In genomic region chr11:129814244-129814992, GRCh38 we compare ENCODE assay signal across 9 cellular contexts. TPM values are rescaled to one million over a fixed set of nuclear protein-coding genes. Genes with fewer than 3 reads are reported as not detected.
DNase-seq lines count a peak whose midpoint lies in the region; ATAC-seq lines count a peak whose summit lies in the region.
"Had no signal": no experiment of that assay in that cellular context is flagged by ENCODE, and none has a peak within 500 bp of the region (broad histone marks: within the 10 kb centered on the region; RNA-seq: fewer than 3 reads in every experiment).

No MANE protein-coding gene starts in this region.

- DNase-seq in Jurkat, Clone E6-1 (ENCODE audit: low read depth, low spot score) = peak; percentile 87
- DNase-seq in activated CD4-positive, alpha-beta T cell treated with anti-CD3 and anti-CD28 coated beads, Interleukin-2, amount 10 ng/mL, durations not matched to agents 7 days and 5 days = peak; percentile 79
- DNase-seq in activated naive CD8-positive, alpha-beta T cell treated with anti-CD3 and anti-CD28 coated beads for 36 hours = peak; percentile 64
- peak; percentile 52 to 76 (median 74) for DNase-seq in stimulated activated CD4-positive, alpha-beta T cell treated with anti-CD3 and anti-CD28 coated beads, TNF-alpha, amount 100 ng/mL, for 24 hours (ENCODE audit: low read depth in 3 of 3)
- no peak for DNase-seq in SW480 (ENCODE audit: low spot score)
- DNase-seq: right cardiac atrium had no signal

- peak overlapping the region; percentile 88 for H3K27ac Mint-ChIP-seq in activated CD4-positive, alpha-beta T cell treated with anti-CD3 and anti-CD28 coated beads, Interleukin-2, amount 10 ng/mL, durations not matched to agents 7 days and 5 days
- H3K27ac Mint-ChIP-seq in activated naive CD8-positive, alpha-beta T cell treated with anti-CD3 and anti-CD28 coated beads for 36 hours = peak overlapping the region; percentile 60

- H3K4me1 Mint-ChIP-seq in activated CD4-positive, alpha-beta T cell treated with anti-CD3 and anti-CD28 coated beads, Interleukin-2, amount 10 ng/mL, durations not matched to agents 7 days and 5 days = peaks cover 43% of the 10 kb centered on the region
- peaks cover 25% of the 10 kb centered on the region for H3K4me1 Mint-ChIP-seq in activated naive CD8-positive, alpha-beta T cell treated with anti-CD3 and anti-CD28 coated beads for 36 hours

- H3K27me3 Mint-ChIP-seq in activated CD4-positive, alpha-beta T cell treated with anti-CD3 and anti-CD28 coated beads, Interleukin-2, amount 10 ng/mL, durations not matched to agents 7 days and 5 days = peaks cover 73% of the 10 kb centered on the region
- peaks cover 52% of the 10 kb centered on the region for H3K27me3 Mint-ChIP-seq in activated naive CD8-positive, alpha-beta T cell treated with anti-CD3 and anti-CD28 coated beads for 36 hours

- peaks cover 6% of the 10 kb centered on the region for H3K36me3 Mint-ChIP-seq in activated CD4-positive, alpha-beta T cell treated with anti-CD3 and anti-CD28 coated beads, Interleukin-2, amount 10 ng/mL, durations not matched to agents 7 days and 5 days (ENCODE audit: low read depth)
- no peaks in the 10 kb centered on the region for H3K36me3 Mint-ChIP-seq in activated naive CD8-positive, alpha-beta T cell treated with anti-CD3 and anti-CD28 coated beads for 36 hours

- H3K4me3 Mint-ChIP-seq in activated CD4-positive, alpha-beta T cell treated with anti-CD3 and anti-CD28 coated beads, Interleukin-2, amount 10 ng/mL, durations not matched to agents 7 days and 5 days = peak overlapping the region; percentile 57
- H3K4me3 Mint-ChIP-seq in activated naive CD8-positive, alpha-beta T cell treated with anti-CD3 and anti-CD28 coated beads for 36 hours = peak overlapping the region; percentile 67

- ATAC-seq in GM19035 (IDR thresholded peaks at IDR 0.05; ENCODE audit: unreplicated experiment) (no peak), HG03097 (IDR thresholded peaks at IDR 0.05; ENCODE audit: low FRiP score, unreplicated experiment) (no peak), HG03460 (IDR thresholded peaks at IDR 0.05; ENCODE audit: unreplicated experiment) (no peak)
- ATAC-seq: right cardiac atrium had no signal

- POLR2A ChIA-PET in activated CD4-positive, alpha-beta T cell treated with anti-CD3 and anti-CD28 coated beads, Interleukin-2, amount 10 ng/mL, durations not matched to agents 7 days and 5 days (lab: Charles Lee) = interaction anchor here (0.7 kb wide), 1 partner anchor 1310 kb away, joined by 3 read pairs; no protein-coding TSS in a partner anchor

- H3K9me3 Mint-ChIP-seq in activated CD4-positive, alpha-beta T cell treated with anti-CD3 and anti-CD28 coated beads, Interleukin-2, amount 10 ng/mL, durations not matched to agents 7 days and 5 days = peaks cover 24% of the 10 kb centered on the region
- peaks cover 4% of the 10 kb centered on the region for H3K9me3 Mint-ChIP-seq in activated naive CD8-positive, alpha-beta T cell treated with anti-CD3 and anti-CD28 coated beads for 36 hours

- H3K4me3 ChIP-seq in Jurkat, Clone E6-1 (ENCODE audit: low read length) = peak overlapping the region; percentile 36

- CTCF ChIA-PET in activated CD4-positive, alpha-beta T cell treated with anti-CD3 and anti-CD28 coated beads, Interleukin-2, amount 10 ng/mL, durations not matched to agents 7 days and 5 days (lab: Charles Lee) = interaction anchor here (1.3 to 2.1 kb wide), 2 partner anchors 14 to 28 kb away, joined by 3 to 5 read pairs; no protein-coding TSS in a partner anchor

RNA-seq across cellular contexts. Expression of gene TMEM45B, which starts 1.2 kb away (rescaled TPM):
- polyA plus RNA-seq in Jurkat, Clone E6-1 (2012; ENCODE audit: insufficient read depth, insufficient read length) = not detected
- total RNA-seq in activated CD4-positive, alpha-beta T cell treated with anti-CD3 and anti-CD28 coated beads, Interleukin-2, amount 10 ng/mL, durations not matched to agents 7 days and 5 days = under 1 TPM; 0.84 to 0.94 TPM
- under 1 TPM; 0.58 to 0.64 TPM for total RNA-seq in activated naive CD8-positive, alpha-beta T cell treated with anti-CD3 and anti-CD28 coated beads for 36 hours
- total RNA-seq: right cardiac atrium had no signal
- polyA plus RNA-seq: right cardiac atrium had no signal
